ENCODE assay signal across 15 cellular contexts in the genomic region with DNA sequence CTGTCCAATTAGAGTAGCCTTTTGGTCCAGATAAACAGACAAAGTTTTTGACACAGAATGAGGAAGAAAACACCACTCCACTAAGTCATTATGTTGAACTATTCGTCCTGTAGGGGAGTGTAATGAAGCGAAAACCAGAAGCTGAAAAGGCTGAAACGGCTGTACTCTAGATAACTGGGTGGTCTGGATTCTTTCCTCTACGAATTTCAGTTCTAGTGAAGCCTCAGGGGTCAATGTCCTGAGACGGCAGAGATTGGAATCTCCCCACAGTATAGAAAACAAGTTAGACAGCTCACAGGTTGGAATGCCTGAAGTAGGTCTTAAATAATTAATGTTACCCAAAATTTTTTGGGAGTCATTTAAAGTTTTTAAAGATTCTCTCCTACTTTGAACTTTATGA. TPM values are rescaled to one million over a fixed set of nuclear protein-coding genes. Genes with fewer than 3 reads are reported as not detected.
"Had no signal": no experiment of that assay in that cellular context is flagged by ENCODE, and none has a peak within 500 bp of the region (broad histone marks: within the 10 kb centered on the region; RNA-seq: fewer than 3 reads in every experiment).

No MANE protein-coding gene starts in this region.

RNA-seq across cellular contexts. Expression of gene PF4, which starts 31.3 kb away (rescaled TPM):
- total RNA-seq: dermis microvascular lymphatic vessel endothelial cell, esophagus mucosa, esophagus squamous epithelium, gastrocnemius medialis, kidney epithelial cell, mammary epithelial cell, mesenteric fat pad, mesothelial cell of epicardium, myocyte had no signal
- polyA plus RNA-seq: mammary epithelial cell had no signal

RNA-seq across cellular contexts. Expression of gene PPBP, which starts 37.5 kb away (rescaled TPM):
- total RNA-seq: chondrocyte, colonic mucosa, dermis microvascular lymphatic vessel endothelial cell, endodermal cell, gastrocnemius medialis, kidney epithelial cell, mesothelial cell of epicardium, mucosa of descending colon, myocyte had no signal

RNA-seq across cellular contexts. Expression of gene CXCL5, which starts 48.0 kb away (rescaled TPM):
- total RNA-seq: chondrocyte, left lobe of liver, left ventricle myocardium inferior, myocyte had no signal
